Comparison of ENCODE assay signal across 8 cellular contexts in the genomic region with DNA sequence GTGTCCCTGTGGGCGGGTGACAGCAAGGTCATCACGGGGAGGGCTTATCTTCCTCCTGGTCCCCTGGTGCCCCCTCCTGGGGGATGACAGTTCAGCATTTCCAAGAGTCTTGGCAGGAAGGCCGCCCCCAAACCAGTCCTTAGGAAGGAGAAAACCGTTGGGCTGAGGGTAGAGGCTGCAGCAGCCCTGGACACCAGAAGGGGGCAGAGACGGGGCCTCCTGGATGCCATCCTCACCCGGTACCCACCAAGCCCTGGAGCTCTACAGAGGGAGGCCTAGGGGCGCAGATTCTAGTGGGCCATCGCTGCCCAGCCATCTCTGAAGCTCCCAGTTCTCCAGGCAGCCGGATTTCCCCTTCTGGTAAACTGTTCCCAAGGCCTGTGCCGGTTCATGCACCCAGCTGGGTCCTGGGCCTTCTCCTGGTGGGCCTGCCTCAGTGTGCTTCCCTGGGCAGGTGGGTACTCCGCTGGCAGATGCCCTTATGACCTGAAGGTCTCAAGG. TPM values are rescaled to one million over a fixed set of nuclear protein-coding genes. Genes with fewer than 3 reads are reported as not detected.
DNase-seq lines count a peak whose midpoint lies in the region; ATAC-seq and TF ChIP-seq lines count a peak whose summit lies in the region.

No MANE protein-coding gene starts in this region.

- ATAC-seq in GM18502 (IDR thresholded peaks at IDR 0.05; ENCODE audit: poor library complexity, unreplicated experiment) (peak; percentile 53), HG03196 (IDR thresholded peaks at IDR 0.05; ENCODE audit: unreplicated experiment) (no peak)

- H3K4me3 ChIP-seq in BJ (ENCODE audit: low read depth, low read length) = no peak overlapping the region

- DNase-seq in BJ (ENCODE audit: low read depth) (no peak), SK-N-DZ (ENCODE audit: low spot score) (peak; percentile 59), iPS DF 19.7 (ENCODE audit: low read depth, low spot score) (peak; percentile 69), cerebellar nuclear complex (lab: John Stamatoyannopoulos, UW) (no peak), NOMO-1 treated with dmso at 0.1 percent for 144 hours (lab: John Stamatoyannopoulos, UW; ENCODE audit: unreplicated experiment) (no peak), kidney tubule cell (ENCODE audit: low spot score) (no peak)

- no peaks in the 10 kb centered on the region for H3K36me3 ChIP-seq in BJ (ENCODE audit: control insufficient read depth, insufficient read depth, low read length)

- peak; percentile 28; the same call in 1 of the 2 replicates for TF ChIP-seq CTCF in BJ (IDR thresholded peaks at IDR 0.05; ENCODE audit: insufficient read depth, low read depth, low read length)

- POLR2A ChIA-PET in BJ (lab: Charles Lee) = no interaction called here

- H3K27me3 ChIP-seq in BJ (ENCODE audit: control insufficient read depth, insufficient read depth, low read length) = no peaks in the 10 kb centered on the region

- CTCF ChIA-PET in BJ (lab: Yijun Ruan, JAX) = interaction anchor here (1.1 kb wide), 1 partner anchor 9 kb away, joined by 3 read pairs; no protein-coding TSS in a partner anchor

RNA-seq across cellular contexts. Expression of gene ZNF669, which starts 14.8 kb away (rescaled TPM):
- 2.1 and 4.1 TPM in 2 replicates for polyA plus RNA-seq in BJ (2011; rRNA removed)
- polyA minus RNA-seq in BJ (2011; rRNA and poly(A)+ RNA removed) = 4.7 and 5.0 TPM in 2 replicates
- 14.6 and 37.8 TPM in 2 replicates for polyA plus RNA-seq in SK-N-DZ (2014; cell fraction: cytosol; rRNA removed)
- polyA plus RNA-seq in SK-N-DZ (2014; cell fraction: nucleus; rRNA removed) = 5.9 and 8.7 TPM in 2 replicates

RNA-seq across cellular contexts. Expression of gene ZNF670, which starts 40.4 kb away (rescaled TPM):
- polyA plus RNA-seq in BJ (2011; rRNA removed) = 0.66 and 1.6 TPM in 2 replicates
- 0.26 and 0.57 TPM in 2 replicates for polyA minus RNA-seq in BJ (2011; rRNA and poly(A)+ RNA removed)
- polyA plus RNA-seq in SK-N-DZ (2014; cell fraction: cytosol; rRNA removed) = 14.3 and 15.3 TPM in 2 replicates
- polyA plus RNA-seq in SK-N-DZ (2014; cell fraction: nucleus; rRNA removed) = 7.6 and 10.0 TPM in 2 replicates

RNA-seq across cellular contexts. Expression of gene ZNF124, which starts 52.8 kb away (rescaled TPM):
- 1.5 and 3.1 TPM in 2 replicates for polyA plus RNA-seq in BJ (2011; rRNA removed)
- 10.9 and 18.0 TPM in 2 replicates for polyA minus RNA-seq in BJ (2011; rRNA and poly(A)+ RNA removed)
- 18.7 and 21.2 TPM in 2 replicates for polyA plus RNA-seq in SK-N-DZ (2014; cell fraction: cytosol; rRNA removed)
- polyA plus RNA-seq in SK-N-DZ (2014; cell fraction: nucleus; rRNA removed) = 10.2 and 17.0 TPM in 2 replicates

Comparison
In these comparisons a context has a peak if more than half of its experiments do, and no peak if none do; other contexts are left out.
1. DNase-seq: peak in SK-N-DZ (single experiment) and iPS DF 19.7 (single experiment); none in BJ (single experiment), cerebellar nuclear complex (0 of 2), NOMO-1 treated with dmso at 0.1 percent for 144 hours (single experiment) and kidney tubule cell (single experiment).